Comparison of ENCODE assay signal across 1 cellular context in genomic region chr22:24514241-24515024, GRCh38.
TF ChIP-seq lines count a peak whose summit lies in the region.

No MANE protein-coding gene starts in this region.

TF ChIP-seq in GM12878, 131 proteins besides CTCF, POLR2A, EP300 and RAD21 (continued from another document and continues in another):
- TF ChIP-seq ZNF592 (IDR thresholded peaks at IDR 0.05) (0 out of 2 replicates have a peak, but pooled peaks have one; percentile 11), MYB (IDR thresholded peaks at IDR 0.05; ENCODE audit: borderline replicate concordance, low read depth, low read length) (no peak), CHD4 (IDR thresholded peaks at IDR 0.05) (no peak), PML (IDR thresholded peaks at IDR 0.05; ENCODE audit: low read length) (no peak), IKZF1 (conservative IDR thresholded peaks at IDR 0.05) (peak; percentile 48), BHLHE40 (IDR thresholded peaks at IDR 0.05; ENCODE audit: borderline replicate concordance in 1 of 2, low read depth in 2 of 2, low read length in 1 of 2) (peak; percentile 55 to 58; a peak in 3 of 4 replicates), ELK1 (IDR thresholded peaks at IDR 0.05; ENCODE audit: low read depth, low read length) (no peak), SMAD5 (IDR thresholded peaks at IDR 0.05; ENCODE audit: low read depth) (no peak), ZNF24 (IDR thresholded peaks at IDR 0.05) (no peak), RAD51 (IDR thresholded peaks at IDR 0.05) (no peak), CREB1 (IDR thresholded peaks at IDR 0.05; ENCODE audit: low read depth) (peak; percentile 39; the same call in 1 of the 2 replicates), EGR1 (IDR thresholded peaks at IDR 0.05; ENCODE audit: borderline replicate concordance in 1 of 2, low read depth in 2 of 2, low read length in 2 of 2) (no peak), NR2F1 (conservative IDR thresholded peaks at IDR 0.05) (no peak), STAT3 (IDR thresholded peaks at IDR 0.05; ENCODE audit: low read depth, low read length) (no peak), E2F4 (IDR thresholded peaks at IDR 0.05; ENCODE audit: low read depth, low read length) (no peak), HCFC1 (IDR thresholded peaks at IDR 0.05; ENCODE audit: low read length) (no peak), SIN3A (IDR thresholded peaks at IDR 0.05; ENCODE audit: low read depth, low read length) (no peak), REST (IDR thresholded peaks at IDR 0.05; ENCODE audit: low read depth, low read length) (no peak), ZNF207 (IDR thresholded peaks at IDR 0.05; ENCODE audit: borderline replicate concordance) (no peak), HDAC6 (IDR thresholded peaks at IDR 0.05; ENCODE audit: unreplicated experiment) (no peak), CEBPB (IDR thresholded peaks at IDR 0.05; ENCODE audit: borderline replicate concordance in 1 of 2, low read depth in 2 of 2, low read length in 2 of 2) (no peak), NRF1 (conservative IDR thresholded peaks at IDR 0.05; ENCODE audit: low read depth, low read length) (no peak), GATAD2B (conservative IDR thresholded peaks at IDR 0.05; ENCODE audit: low read depth) (no peak), ESRRA (IDR thresholded peaks at IDR 0.05; ENCODE audit: low read length) (no peak), ZBED1 (IDR thresholded peaks at IDR 0.05; ENCODE audit: borderline replicate concordance) (peak; percentile 39; the same call in 1 of the 2 replicates), NR2C1 (IDR thresholded peaks at IDR 0.05) (no peak), ZNF217 (IDR thresholded peaks at IDR 0.05) (no peak), MLLT1 (IDR thresholded peaks at IDR 0.05) (no peak), CBX5 (IDR thresholded peaks at IDR 0.05; ENCODE audit: low read depth) (no peak), CREM (IDR thresholded peaks at IDR 0.05; ENCODE audit: low read depth) (no peak; the same call in 1 of the 2 replicates), SUZ12 (IDR thresholded peaks at IDR 0.05; ENCODE audit: unreplicated experiment) (no peak), SPI1 (IDR thresholded peaks at IDR 0.05; ENCODE audit: borderline replicate concordance, insufficient read depth, low read depth, low read length) (no peak), KAT2A (conservative IDR thresholded peaks at IDR 0.05; ENCODE audit: control insufficient read depth, low read depth, low read length) (no peak), MXI1 (IDR thresholded peaks at IDR 0.05; ENCODE audit: low read depth, low read length) (no peak), TBL1XR1 (IDR thresholded peaks at IDR 0.05; ENCODE audit: low read depth, low read length) (no peak; the same call in 1 of the 2 replicates), DPF2 (IDR thresholded peaks at IDR 0.05) (no peak), IRF4 (IDR thresholded peaks at IDR 0.05; ENCODE audit: low read depth, low read length) (no peak), BCL11A (IDR thresholded peaks at IDR 0.05; ENCODE audit: low read depth, low read length) (peak; percentile 23; the same call in 1 of the 2 replicates)
- TF ChIP-seq, protein P1, sequence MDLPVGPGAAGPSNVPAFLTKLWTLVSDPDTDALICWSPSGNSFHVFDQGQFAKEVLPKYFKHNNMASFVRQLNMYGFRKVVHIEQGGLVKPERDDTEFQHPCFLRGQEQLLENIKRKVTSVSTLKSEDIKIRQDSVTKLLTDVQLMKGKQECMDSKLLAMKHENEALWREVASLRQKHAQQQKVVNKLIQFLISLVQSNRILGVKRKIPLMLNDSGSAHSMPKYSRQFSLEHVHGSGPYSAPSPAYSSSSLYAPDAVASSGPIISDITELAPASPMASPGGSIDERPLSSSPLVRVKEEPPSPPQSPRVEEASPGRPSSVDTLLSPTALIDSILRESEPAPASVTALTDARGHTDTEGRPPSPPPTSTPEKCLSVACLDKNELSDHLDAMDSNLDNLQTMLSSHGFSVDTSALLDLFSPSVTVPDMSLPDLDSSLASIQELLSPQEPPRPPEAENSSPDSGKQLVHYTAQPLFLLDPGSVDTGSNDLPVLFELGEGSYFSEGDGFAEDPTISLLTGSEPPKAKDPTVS (IDR thresholded peaks at IDR 0.05; ENCODE audit: low read depth, low read length), result no peak
- TF ChIP-seq, protein P2, sequence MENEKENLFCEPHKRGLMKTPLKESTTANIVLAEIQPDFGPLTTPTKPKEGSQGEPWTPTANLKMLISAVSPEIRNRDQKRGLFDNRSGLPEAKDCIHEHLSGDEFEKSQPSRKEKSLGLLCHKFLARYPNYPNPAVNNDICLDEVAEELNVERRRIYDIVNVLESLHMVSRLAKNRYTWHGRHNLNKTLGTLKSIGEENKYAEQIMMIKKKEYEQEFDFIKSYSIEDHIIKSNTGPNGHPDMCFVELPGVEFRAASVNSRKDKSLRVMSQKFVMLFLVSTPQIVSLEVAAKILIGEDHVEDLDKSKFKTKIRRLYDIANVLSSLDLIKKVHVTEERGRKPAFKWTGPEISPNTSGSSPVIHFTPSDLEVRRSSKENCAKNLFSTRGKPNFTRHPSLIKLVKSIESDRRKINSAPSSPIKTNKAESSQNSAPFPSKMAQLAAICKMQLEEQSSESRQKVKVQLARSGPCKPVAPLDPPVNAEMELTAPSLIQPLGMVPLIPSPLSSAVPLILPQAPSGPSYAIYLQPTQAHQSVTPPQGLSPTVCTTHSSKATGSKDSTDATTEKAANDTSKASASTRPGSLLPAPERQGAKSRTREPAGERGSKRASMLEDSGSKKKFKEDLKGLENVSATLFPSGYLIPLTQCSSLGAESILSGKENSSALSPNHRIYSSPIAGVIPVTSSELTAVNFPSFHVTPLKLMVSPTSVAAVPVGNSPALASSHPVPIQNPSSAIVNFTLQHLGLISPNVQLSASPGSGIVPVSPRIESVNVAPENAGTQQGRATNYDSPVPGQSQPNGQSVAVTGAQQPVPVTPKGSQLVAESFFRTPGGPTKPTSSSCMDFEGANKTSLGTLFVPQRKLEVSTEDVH (IDR thresholded peaks at IDR 0.05; ENCODE audit: low read depth, partially characterized antibody), result no peak
- TF ChIP-seq, protein P3, sequence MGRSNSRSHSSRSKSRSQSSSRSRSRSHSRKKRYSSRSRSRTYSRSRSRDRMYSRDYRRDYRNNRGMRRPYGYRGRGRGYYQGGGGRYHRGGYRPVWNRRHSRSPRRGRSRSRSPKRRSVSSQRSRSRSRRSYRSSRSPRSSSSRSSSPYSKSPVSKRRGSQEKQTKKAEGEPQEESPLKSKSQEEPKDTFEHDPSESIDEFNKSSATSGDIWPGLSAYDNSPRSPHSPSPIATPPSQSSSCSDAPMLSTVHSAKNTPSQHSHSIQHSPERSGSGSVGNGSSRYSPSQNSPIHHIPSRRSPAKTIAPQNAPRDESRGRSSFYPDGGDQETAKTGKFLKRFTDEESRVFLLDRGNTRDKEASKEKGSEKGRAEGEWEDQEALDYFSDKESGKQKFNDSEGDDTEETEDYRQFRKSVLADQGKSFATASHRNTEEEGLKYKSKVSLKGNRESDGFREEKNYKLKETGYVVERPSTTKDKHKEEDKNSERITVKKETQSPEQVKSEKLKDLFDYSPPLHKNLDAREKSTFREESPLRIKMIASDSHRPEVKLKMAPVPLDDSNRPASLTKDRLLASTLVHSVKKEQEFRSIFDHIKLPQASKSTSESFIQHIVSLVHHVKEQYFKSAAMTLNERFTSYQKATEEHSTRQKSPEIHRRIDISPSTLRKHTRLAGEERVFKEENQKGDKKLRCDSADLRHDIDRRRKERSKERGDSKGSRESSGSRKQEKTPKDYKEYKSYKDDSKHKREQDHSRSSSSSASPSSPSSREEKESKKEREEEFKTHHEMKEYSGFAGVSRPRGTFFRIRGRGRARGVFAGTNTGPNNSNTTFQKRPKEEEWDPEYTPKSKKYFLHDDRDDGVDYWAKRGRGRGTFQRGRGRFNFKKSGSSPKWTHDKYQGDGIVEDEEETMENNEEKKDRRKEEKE (IDR thresholded peaks at IDR 0.05), result no peak
